22 cellular contexts compared by ENCODE assay signal in genomic region chr10:49666685-49667084, GRCh38. TPM values are rescaled to one million over a fixed set of nuclear protein-coding genes. Genes with fewer than 3 reads are reported as not detected.
A peak's percentile ranks its signal among the peaks of the same experiment; 100 is the strongest.
DNase-seq lines count a peak whose midpoint lies in the region; ATAC-seq, FAIRE-seq and TF ChIP-seq lines count a peak whose summit lies in the region.
"Had no signal": no experiment of that assay in that cellular context is flagged by ENCODE, and none has a peak within 500 bp of the region (broad histone marks: within the 10 kb centered on the region; RNA-seq: fewer than 3 reads in every experiment).

No MANE protein-coding gene starts in this region.

- H3K9me3 ChIP-seq in KOPT-K1 (ENCODE audit: insufficient read depth, low read length, poor library complexity, severe bottlenecking): peaks cover 4% of the 10 kb centered on the region
- H3K9me3 ChIP-seq in esophagus muscularis mucosa: peaks cover 0 to 8% (median 1%) of the 10 kb centered on the region in 4 donors

- WGBS in esophagus muscularis mucosa: 82% methylated on average over 4 of the region's 5 CpGs

- no peak overlapping the region for H3K27ac Mint-ChIP-seq in osteocyte (ENCODE audit: unreplicated experiment)
- H3K27ac Mint-ChIP-seq: CD4-positive, alpha-beta memory T cell; H9 had no signal

- no peaks in the 10 kb centered on the region for H3K4me1 Mint-ChIP-seq in osteocyte (ENCODE audit: unreplicated experiment)
- H3K4me1 Mint-ChIP-seq: CD4-positive, alpha-beta memory T cell had no signal

- TF ChIP-seq CTCF in esophagus muscularis mucosa (IDR thresholded peaks at IDR 0.05): no peak
- TF ChIP-seq CTCF in osteocyte (IDR thresholded peaks at IDR 0.05): no peak

- H3K4me3 Mint-ChIP-seq in osteocyte (ENCODE audit: unreplicated experiment): no peak overlapping the region
- H3K4me3 Mint-ChIP-seq: CD4-positive, alpha-beta memory T cell; H9 had no signal

- H3K36me3 ChIP-seq in KOPT-K1 (ENCODE audit: insufficient read depth, low read length) (peaks cover 29% of the 10 kb centered on the region; the same call in 1 of the 2 replicates), esophagus muscularis mucosa (no peaks in the 10 kb centered on the region), H7 (replicated peaks; ENCODE audit: control insufficient read depth, insufficient read depth, low read length) (no peaks in the 10 kb centered on the region)

- no peaks in the 10 kb centered on the region for H3K36me3 Mint-ChIP-seq in osteocyte (ENCODE audit: unreplicated experiment)
- H3K36me3 Mint-ChIP-seq: CD4-positive, alpha-beta memory T cell had no signal

- no peaks in the 10 kb centered on the region for H3K4me1 ChIP-seq in esophagus muscularis mucosa

- no peak for TF ChIP-seq POLR2A in esophagus muscularis mucosa (IDR thresholded peaks at IDR 0.05; ENCODE audit: low read depth)

- no peak overlapping the region for H3K4me3 ChIP-seq in esophagus muscularis mucosa
- no peak overlapping the region for H3K4me3 ChIP-seq in H7 (ENCODE audit: insufficient read depth, low read depth, low read length)
- H3K4me3 ChIP-seq: GM12878, GM23248 had no signal

- peak; percentile 9 for FAIRE-seq in urothelium cell line (lab: Jason Lieb, UNC)
- FAIRE-seq: GM12878, GM19239, H1 had no signal

- TF ChIP-seq EP300 in esophagus muscularis mucosa (IDR thresholded peaks at IDR 0.05): no peak

- peaks cover 4% of the 10 kb centered on the region for H3K9me3 Mint-ChIP-seq in osteocyte (ENCODE audit: unreplicated experiment)
- H3K9me3 Mint-ChIP-seq: H9 had no signal

- peaks cover 0 to 11% (median 0%) of the 10 kb centered on the region in 4 donors for H3K27me3 ChIP-seq in esophagus muscularis mucosa
- H3K27me3 ChIP-seq in H7 (ENCODE audit: control insufficient read depth, insufficient read depth, low read length): peaks cover 8% of the 10 kb centered on the region

- ATAC-seq in HG03108 (IDR thresholded peaks at IDR 0.05; ENCODE audit: unreplicated experiment): no peak
- ATAC-seq: GM12878, HCT116 had no signal

- intact Hi-C loops in esophagus muscularis mucosa (cut with DNase I): no loop called here

- peaks cover 31% of the 10 kb centered on the region for H3K27me3 Mint-ChIP-seq in osteocyte (ENCODE audit: unreplicated experiment)

- peak overlapping the region; percentile 7 for H3K27ac ChIP-seq in KOPT-K1 (ENCODE audit: low read depth, low read length, poor library complexity, severe bottlenecking)
- no peak overlapping the region for H3K27ac ChIP-seq in esophagus muscularis mucosa (replicated peaks in 1 of 4)
- H3K27ac ChIP-seq: GM23248 had no signal

- peak; percentile 88 for DNase-seq in esophagus muscularis mucosa (ENCODE audit: extremely low spot score)
- peak; percentile 53 for DNase-seq in osteocyte (ENCODE audit: extremely low spot score, unreplicated experiment)
- DNase-seq in urothelium cell line (ENCODE audit: low spot score): no peak
- no peak for DNase-seq in NCI-H1105 treated with DMSO at 0.1 percent for 48 hours (lab: John Stamatoyannopoulos, UW)
- no peak for DNase-seq in H7
- DNase-seq: C1 segment of cervical spinal cord; Calu3; CD4-positive, alpha-beta memory T cell; COR-L47; DMS79; EL; GDM1; GM23248; H9 had no signal

RNA-seq across cellular contexts. Expression of gene C10orf53, which starts 12.8 kb away (rescaled TPM):
- total RNA-seq in esophagus muscularis mucosa (not detected), osteocyte (not detected in 2 replicates)
- total RNA-seq in H7 (2014; rRNA removed; shearing (Covaris generic)): not detected in 2 replicates
- total RNA-seq: A172; A673; Calu3; CD4-positive, alpha-beta memory T cell; GM12878; GM23248; H1; H9 had no signal

RNA-seq across cellular contexts. Expression of gene CHAT, which starts 52.8 kb away (rescaled TPM):
- under 1 TPM in 1 of 4 donors, not detected in 3; 0.17 TPM for total RNA-seq in esophagus muscularis mucosa
- total RNA-seq in osteocyte: not detected in 2 replicates
- not detected in 2 replicates for total RNA-seq in H7 (2014; rRNA removed; shearing (Covaris generic))
- total RNA-seq: A172; Calu3; CD4-positive, alpha-beta memory T cell; GM12878; GM23248; H1; H9 had no signal

RNA-seq across cellular contexts. Expression of gene SLC18A3, which starts 56.6 kb away (rescaled TPM):
- total RNA-seq in esophagus muscularis mucosa (1 to 10 TPM in 2 of 4 donors, under 1 TPM in 2; 0.42 to 1.7 (median 0.81) TPM), osteocyte (0.32 and 0.34 TPM in 2 replicates)
- not detected in 2 replicates for total RNA-seq in H7 (2014; rRNA removed; shearing (Covaris generic))
- total RNA-seq: A172; Calu3; CD4-positive, alpha-beta memory T cell; GM12878; GM23248; H1; H9 had no signal

Comparison
In these comparisons a context has a peak if more than half of its experiments do, and no peak if none do; other contexts are left out.
1. DNase-seq: peak in esophagus muscularis mucosa (single experiment) and osteocyte (single experiment); none in urothelium cell line (single experiment), NCI-H1105 treated with DMSO at 0.1 percent for 48 hours (single experiment) and H7 (single experiment).